ENCODE assay signal across 8 cellular contexts in the genomic region with DNA sequence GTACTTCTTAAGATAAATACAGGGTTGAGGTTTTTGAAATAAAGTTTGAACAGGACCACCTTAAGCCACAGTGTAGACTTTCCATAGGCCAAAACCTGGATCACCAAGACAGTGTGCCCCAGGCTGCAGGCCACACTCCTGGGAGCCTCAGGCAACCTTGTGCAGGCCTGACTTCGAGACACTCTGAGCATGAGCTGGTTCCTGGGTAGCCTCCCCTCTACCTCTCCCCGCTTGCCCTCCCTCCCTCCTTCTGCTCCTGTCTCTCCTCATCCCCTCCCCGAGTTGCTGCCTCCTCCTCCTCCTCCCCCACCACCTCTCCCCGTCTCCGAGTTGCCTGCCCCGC. TPM values are rescaled to one million over a fixed set of nuclear protein-coding genes. Genes with fewer than 3 reads are reported as not detected.
DNase-seq lines count a peak whose midpoint lies in the region; ATAC-seq and TF ChIP-seq lines count a peak whose summit lies in the region.

No MANE protein-coding gene starts in this region.

- peaks cover 18% of the 10 kb centered on the region for H3K4me1 ChIP-seq in DND-41 (ENCODE audit: insufficient read depth, low read length)
- peaks cover 6 to 28% of the 10 kb centered on the region in 2 donors for H3K4me1 ChIP-seq in adrenal gland (replicated peaks in 1 of 2)
- peaks cover 54% of the 10 kb centered on the region for H3K4me1 ChIP-seq in lower lobe of right lung
- H3K4me1 ChIP-seq in vagina, result peaks cover 28% of the 10 kb centered on the region

- WGBS in adrenal gland, 4 donors, result 1 to 12% (median 5%) methylated on average over 3 to 6 of the region's 6 CpGs

- H3K9me3 ChIP-seq in DND-41 (ENCODE audit: insufficient read depth, low read length, severe bottlenecking), result no peaks in the 10 kb centered on the region
- no peaks in the 10 kb centered on the region for H3K9me3 ChIP-seq in adrenal gland (replicated peaks in 1 of 3)
- no peaks in the 10 kb centered on the region for H3K9me3 ChIP-seq in lower lobe of right lung
- H3K9me3 ChIP-seq in vagina, result no peaks in the 10 kb centered on the region

- peak overlapping the region in 1 of 2 experiments; percentile 44; a peak in 2 of 4 replicates for H3K4me3 ChIP-seq in DND-41 (ENCODE audit: low read depth in 1 of 2, low read length in 2 of 2)
- H3K4me3 ChIP-seq in adrenal gland, result peak overlapping the region in 1 of 4 donors; percentile 52
- peak overlapping the region; percentile 20 for H3K4me3 ChIP-seq in lower lobe of right lung
- peak overlapping the region; percentile 50 to 66 for H3K4me3 ChIP-seq in vagina

- TF ChIP-seq POLR2A in adrenal gland (IDR thresholded peaks at IDR 0.05) (no peak), vagina (IDR thresholded peaks at IDR 0.05) (no peak)

- DNase-seq in DND-41, result no peak
- DNase-seq in adrenal gland, result no peak
- DNase-seq in lower lobe of right lung, result no peak
- no peak for DNase-seq in vagina (ENCODE audit: extremely low spot score in 2 of 2)
- no peak for DNase-seq in stimulated activated CD4-positive, alpha-beta T cell treated with anti-CD3 and anti-CD28 coated beads, Interleukin-1b, Interleukin-23, amount 100 ng/mL, for 48 hours
- no peak for DNase-seq in activated CD8-positive, alpha-beta memory T cell treated with anti-CD3 and anti-CD28 coated beads, Interleukin-2, amount 50 U/mL, for 4 hours
- no peak for DNase-seq in ACHN

- in situ Hi-C loops in ACHN (cut with HindIII; ENCODE audit: low pct_ligation_motif_present, low pct_unique_long_range_greater_than_20kb, low sequenced_read_pairs), result no loop called here

- intact Hi-C loops in adrenal gland (cut with DNase I), result no loop called here
- intact Hi-C loops in lower lobe of right lung (cut with DNase I), result no loop called here
- intact Hi-C loops in vagina (cut with DNase I), result loop anchor here (2.0 kb wide), 1 partner anchor 21 kb away; the partner anchor contains the start of gene MAP3K2

- H3K79me2 ChIP-seq in DND-41 (ENCODE audit: insufficient read depth, low read length), result no peaks in the 10 kb centered on the region

- peak overlapping the region; percentile 69 for H3K4me2 ChIP-seq in DND-41 (ENCODE audit: insufficient read depth, low read length)

- H3K36me3 ChIP-seq in DND-41 (ENCODE audit: insufficient read depth, low read length) (no peaks in the 10 kb centered on the region), adrenal gland (replicated peaks in 1 of 2) (no peaks in the 10 kb centered on the region), lower lobe of right lung (no peaks in the 10 kb centered on the region), vagina (no peaks in the 10 kb centered on the region)

- TF ChIP-seq CTCF in DND-41 (IDR thresholded peaks at IDR 0.05; ENCODE audit: borderline replicate concordance, extremely low read depth, low read length, poor library complexity, severe bottlenecking) (no peak), adrenal gland (IDR thresholded peaks at IDR 0.05) (no peak), lower lobe of right lung (IDR thresholded peaks at IDR 0.05) (no peak), vagina (IDR thresholded peaks at IDR 0.05) (no peak)

- H2AFZ ChIP-seq in DND-41 (ENCODE audit: low read depth, low read length), result peak overlapping the region; percentile 77

- ATAC-seq in DND-41 (ENCODE audit: insufficient read depth, low read depth), result peak; percentile 80
- ATAC-seq in HG03025 (IDR thresholded peaks at IDR 0.05; ENCODE audit: low FRiP score, unreplicated experiment), result peak; percentile 7
- ATAC-seq in lower lobe of right lung, result peak; percentile 50 to 53

- H3K27me3 ChIP-seq in DND-41 (ENCODE audit: insufficient read depth, low read length, poor library complexity) (no peaks in the 10 kb centered on the region), adrenal gland (no peaks in the 10 kb centered on the region), lower lobe of right lung (ENCODE audit: low read depth) (no peaks in the 10 kb centered on the region), vagina (no peaks in the 10 kb centered on the region)

- H3K27ac ChIP-seq in DND-41 (ENCODE audit: low read length), result peak overlapping the region; percentile 70
- H3K27ac ChIP-seq in adrenal gland, result peak overlapping the region in 4 of 5 donors; percentile 37 to 95 (median 70)
- H3K27ac ChIP-seq in lower lobe of right lung, result peak overlapping the region; percentile 59
- peak overlapping the region; percentile 96 for H3K27ac ChIP-seq in vagina

- no peaks in the 10 kb centered on the region for H4K20me1 ChIP-seq in DND-41 (ENCODE audit: insufficient read depth, low read length)

- peak overlapping the region; percentile 43 for H3K9ac ChIP-seq in DND-41 (ENCODE audit: low read depth, low read length)

RNA-seq across cellular contexts. Expression of gene PROC, which starts 10.6 kb away (rescaled TPM):
- total RNA-seq in adrenal gland (not detected), lower lobe of right lung (not detected), vagina (not detected)
- under 1 TPM in 2 of 3 donors, not detected in 1; 0.10 to 0.16 TPM for polyA plus RNA-seq in adrenal gland

RNA-seq across cellular contexts. Expression of gene MAP3K2, which starts 19.9 kb away (rescaled TPM):
- 10 to 100 TPM; 45.6 to 91.6 (median 57.9) TPM for total RNA-seq in adrenal gland
- 10 to 100 TPM in 2 of 3 donors, 1 to 10 TPM in 1; 4.2 to 17.1 (median 11.0) TPM for polyA plus RNA-seq in adrenal gland
- total RNA-seq in lower lobe of right lung, result 78.4 TPM
- 36.6 TPM for total RNA-seq in vagina

Comparison
In these comparisons a context has a peak if more than half of its experiments do, and no peak if none do; other contexts are left out.
1. ATAC-seq: peak in every context shown above with its lines; median percentile 80 in DND-41; 52 in lower lobe of right lung; 7 in HG03025.